Comparison of ENCODE assay signal across 8 cellular contexts in the genomic region with DNA sequence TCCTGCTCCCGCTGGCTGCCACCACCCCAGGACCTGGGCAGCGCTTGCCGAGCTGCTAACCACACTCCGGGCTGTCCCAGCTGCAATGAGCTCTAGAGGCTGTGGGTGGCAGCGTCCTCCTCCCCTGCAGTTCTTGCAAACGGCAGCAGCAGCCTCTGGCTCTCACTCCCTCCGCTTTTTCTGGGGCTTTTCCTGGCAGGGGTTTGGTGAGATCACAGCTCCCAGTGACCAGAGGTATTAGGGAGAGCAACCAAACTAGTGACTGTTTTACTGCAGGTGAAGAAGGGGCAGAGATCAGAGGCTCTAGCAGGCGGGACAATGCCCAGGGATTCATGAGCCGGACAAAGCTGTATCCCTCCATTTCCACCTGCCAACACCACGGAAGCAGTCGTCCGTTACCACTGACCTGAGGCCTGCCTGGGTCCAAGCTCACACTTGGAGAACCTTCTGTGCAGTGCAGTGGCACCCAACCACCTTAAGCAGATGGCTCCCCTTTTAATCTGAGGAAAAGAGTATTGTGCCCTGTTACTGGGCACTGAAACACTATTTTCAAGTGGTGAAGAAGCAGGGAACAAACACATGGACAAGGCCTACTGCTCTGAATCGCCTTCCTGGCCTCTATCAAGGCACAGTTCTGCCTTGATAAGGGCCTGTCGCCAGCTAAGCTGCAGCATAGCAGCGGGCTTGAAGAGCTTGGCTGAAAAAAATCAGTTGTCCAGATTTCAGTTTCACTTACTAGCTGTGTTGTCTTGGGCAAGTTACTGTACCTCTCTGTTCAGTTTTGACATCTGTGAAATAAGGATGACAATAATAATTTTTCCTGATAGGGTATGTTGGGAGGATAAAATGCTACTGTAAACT. TPM values are rescaled to one million over a fixed set of nuclear protein-coding genes. Genes with fewer than 3 reads are reported as not detected.
A peak's percentile ranks its signal among the peaks of the same experiment; 100 is the strongest.
DNase-seq lines count a peak whose midpoint lies in the region; ATAC-seq and TF ChIP-seq lines count a peak whose summit lies in the region.

Gene F5, minus strand, starts transcription at position 87 of the 861 bp plus-strand sequence. CDS start 95 bp downstream, outside the sequence.

- H3K79me2 ChIP-seq in neural cell (replicated peaks; ENCODE audit: insufficient read depth, low read length), result no peaks in the 10 kb centered on the region

- H3K9me2 ChIP-seq in neural cell (ENCODE audit: insufficient read depth, low read length), result no peaks in the 10 kb centered on the region

- peak; percentile 56 for TF ChIP-seq RAD21 in neural cell (conservative IDR thresholded peaks at IDR 0.05)

- DNase-seq in D341Med (ENCODE audit: low spot score) (peak; percentile 90), RPMI7951 (ENCODE audit: low read depth) (peak; percentile 45), fibroblast of the conjunctiva (ENCODE audit: low read depth) (peak; percentile 24)

- ATAC-seq in GM21367 (IDR thresholded peaks at IDR 0.05; ENCODE audit: unreplicated experiment), result peak; percentile 96
- peak; percentile 82 for ATAC-seq in activated T-helper 17 cell treated with anti-CD3 and anti-CD28 coated beads, Interleukin-2, amount 50 U/mL, for 72 hours (replicated peaks)

- no peak within 1 kb of the TSS for H2AFZ ChIP-seq in neural cell (ENCODE audit: low read depth, low read length)

- H3K4me2 ChIP-seq in neural cell (ENCODE audit: low read length), result no peak within 1 kb of the TSS

- no peaks in the 10 kb centered on the region for H3F3A ChIP-seq in neural cell (ENCODE audit: insufficient read depth, low read length, poor library complexity, severe bottlenecking)

- H3K27me3 ChIP-seq in HUES6 (ENCODE audit: control insufficient read depth, insufficient read depth, low read length), result peaks cover 3% of the 10 kb centered on the region
- H3K27me3 ChIP-seq in neural cell (ENCODE audit: insufficient read depth, low read depth, low read length), result no peaks in the 10 kb centered on the region

- no peak within 1 kb of the TSS for H3K9ac ChIP-seq in HUES6 (ENCODE audit: low read length)
- H3K9ac ChIP-seq in neural cell (ENCODE audit: low read length), result no peak within 1 kb of the TSS

- H3K9me3 ChIP-seq in HUES6 (ENCODE audit: control insufficient read depth, insufficient read depth, low read depth, low read length) (no peaks in the 10 kb centered on the region), neural cell (ENCODE audit: low read length) (no peaks in the 10 kb centered on the region)

- no peaks in the 10 kb centered on the region for H3K9me3 Mint-ChIP-seq in activated T-helper 17 cell treated with anti-CD3 and anti-CD28 coated beads, Interleukin-2, amount 50 U/mL, for 72 hours
- no peaks in the 10 kb centered on the region for H3K9me3 Mint-ChIP-seq in stimulated activated naive CD8-positive, alpha-beta T cell treated with anti-CD3 and anti-CD28 coated beads, Interleukin-15, Interleukin-2, amounts not matched to agents 100 ng/mL and 50 ng/mL, for 24 hours

- no peak for TF ChIP-seq EP300 in neural cell (conservative IDR thresholded peaks at IDR 0.05; ENCODE audit: poor library complexity, severe bottlenecking)

- no peaks in the 10 kb centered on the region for H3K27me3 Mint-ChIP-seq in activated T-helper 17 cell treated with anti-CD3 and anti-CD28 coated beads, Interleukin-2, amount 50 U/mL, for 72 hours
- H3K27me3 Mint-ChIP-seq in stimulated activated naive CD8-positive, alpha-beta T cell treated with anti-CD3 and anti-CD28 coated beads, Interleukin-15, Interleukin-2, amounts not matched to agents 100 ng/mL and 50 ng/mL, for 24 hours, result no peaks in the 10 kb centered on the region

- peak; percentile 63 for TF ChIP-seq CTCF in neural cell (IDR thresholded peaks at IDR 0.05; ENCODE audit: poor library complexity, severe bottlenecking)

- H3K36me3 ChIP-seq in HUES6 (ENCODE audit: control insufficient read depth, insufficient read depth, low read length) (no peaks in the 10 kb centered on the region), neural cell (ENCODE audit: insufficient read depth, low read length) (no peaks in the 10 kb centered on the region)

- peaks cover 3% of the 10 kb centered on the region; the same call in 1 of the 2 replicates for H3K4me1 ChIP-seq in HUES6 (ENCODE audit: control insufficient read depth, insufficient read depth, low read length)

- no peaks in the 10 kb centered on the region for H4K20me1 ChIP-seq in neural cell (ENCODE audit: insufficient read depth)

- H3K4me3 Mint-ChIP-seq in activated T-helper 17 cell treated with anti-CD3 and anti-CD28 coated beads, Interleukin-2, amount 50 U/mL, for 72 hours, result peak within 1 kb of the TSS; percentile 92
- H3K4me3 Mint-ChIP-seq in stimulated activated naive CD8-positive, alpha-beta T cell treated with anti-CD3 and anti-CD28 coated beads, Interleukin-15, Interleukin-2, amounts not matched to agents 100 ng/mL and 50 ng/mL, for 24 hours, result peak within 1 kb of the TSS; percentile 94

- H3K4me1 Mint-ChIP-seq in activated T-helper 17 cell treated with anti-CD3 and anti-CD28 coated beads, Interleukin-2, amount 50 U/mL, for 72 hours, result peaks cover 28% of the 10 kb centered on the region
- peaks cover 73% of the 10 kb centered on the region for H3K4me1 Mint-ChIP-seq in stimulated activated naive CD8-positive, alpha-beta T cell treated with anti-CD3 and anti-CD28 coated beads, Interleukin-15, Interleukin-2, amounts not matched to agents 100 ng/mL and 50 ng/mL, for 24 hours (ENCODE audit: low read depth)

- peak within 1 kb of the TSS; percentile 46 for H3K4me3 ChIP-seq in HUES6 (ENCODE audit: low read depth, low read length)
- peak within 1 kb of the TSS; percentile 50 for H3K4me3 ChIP-seq in neural cell (ENCODE audit: low read length)

- H3K36me3 Mint-ChIP-seq in activated T-helper 17 cell treated with anti-CD3 and anti-CD28 coated beads, Interleukin-2, amount 50 U/mL, for 72 hours (ENCODE audit: low read depth), result peaks cover 42% of the 10 kb centered on the region
- peaks cover 19% of the 10 kb centered on the region for H3K36me3 Mint-ChIP-seq in stimulated activated naive CD8-positive, alpha-beta T cell treated with anti-CD3 and anti-CD28 coated beads, Interleukin-15, Interleukin-2, amounts not matched to agents 100 ng/mL and 50 ng/mL, for 24 hours (ENCODE audit: low read depth)

- H3K27ac ChIP-seq in HUES6 (ENCODE audit: low read depth, low read length), result no peak within 1 kb of the TSS
- H3K27ac ChIP-seq in neural cell (ENCODE audit: low read length), result no peak within 1 kb of the TSS

- H3K27ac Mint-ChIP-seq in activated T-helper 17 cell treated with anti-CD3 and anti-CD28 coated beads, Interleukin-2, amount 50 U/mL, for 72 hours, result peak within 1 kb of the TSS; percentile 93
- H3K27ac Mint-ChIP-seq in stimulated activated naive CD8-positive, alpha-beta T cell treated with anti-CD3 and anti-CD28 coated beads, Interleukin-15, Interleukin-2, amounts not matched to agents 100 ng/mL and 50 ng/mL, for 24 hours, result peak within 1 kb of the TSS; percentile 96

TF ChIP-seq in neural cell, 6 proteins besides CTCF, POLR2A, EP300 and RAD21:
- no peak for TF ChIP-seq TAF1 (IDR thresholded peaks at IDR 0.05; ENCODE audit: low read depth)
- TF ChIP-seq SMC3 (conservative IDR thresholded peaks at IDR 0.05; ENCODE audit: poor library complexity), result peak; percentile 52
- TF ChIP-seq REST (IDR thresholded peaks at IDR 0.05; ENCODE audit: borderline replicate concordance), result no peak
- no peak for TF ChIP-seq EZH2 (IDR thresholded peaks at IDR 0.05; ENCODE audit: borderline replicate concordance, insufficient read depth, low read length, poor library complexity, severe bottlenecking)
- no peak for TF ChIP-seq MXI1 (conservative IDR thresholded peaks at IDR 0.05; ENCODE audit: poor library complexity, severe bottlenecking)
- TF ChIP-seq POLR2AphosphoS5 (IDR thresholded peaks at IDR 0.05), result no peak

RNA-seq across cellular contexts. Expression of gene F5, which starts in this region (rescaled TPM):
- not detected in 2 replicates for total RNA-seq in RPMI7951 (2014; rRNA removed; shearing (Covaris generic))
- 100 to 1,000 TPM in 1 of 2 donors, 10 to 100 TPM in 1; 55.2 to 144 TPM for total RNA-seq in activated T-helper 17 cell treated with anti-CD3 and anti-CD28 coated beads, Interleukin-2, amount 50 U/mL, for 72 hours
- 0.10 TPM in 1 of 2 replicates, not detected in the other for polyA plus RNA-seq in neural cell
- 0.24 and 0.69 TPM in 2 replicates for polyA minus RNA-seq in neural cell

Comparison
In these comparisons a context has a peak if more than half of its experiments do, and no peak if none do; other contexts are left out.
1. RNA of gene F5 (total RNA-seq): 55.2 to 144 TPM in activated T-helper 17 cell treated with anti-CD3 and anti-CD28 coated beads, Interleukin-2, amount 50 U/mL, for 72 hours; not detected in RPMI7951; every median in the first group is over 10 times any median in the second.
2. Peak in DNase-seq in RPMI7951; RNA of the gene not detected or under 1 TPM.
3. DNase-seq: peak in every context shown above with its lines; median percentile 90 in D341Med; 45 in RPMI7951; 24 in fibroblast of the conjunctiva.